In the genomic region with DNA sequence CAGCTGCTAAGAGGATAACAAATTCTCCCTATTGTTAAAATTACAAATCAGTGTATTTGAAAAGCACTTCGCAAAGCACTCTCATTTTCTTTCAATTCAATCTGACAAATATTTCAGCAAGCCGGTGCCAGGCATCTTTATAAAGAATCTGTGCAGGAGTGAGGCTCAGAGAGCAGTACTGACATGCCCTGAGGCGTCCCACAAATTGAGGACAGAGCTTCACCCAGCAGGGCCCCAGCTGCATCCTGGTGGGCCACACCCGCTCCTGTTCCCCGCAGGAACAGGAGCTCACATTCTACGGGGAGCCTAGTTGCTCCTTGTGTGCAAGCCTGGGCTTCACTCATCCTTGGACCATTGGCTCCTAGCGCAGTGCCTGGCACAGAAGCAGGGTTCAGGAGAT, we compare ENCODE assay signal across 27 cellular contexts.
"Had no signal": no experiment of that assay in that cellular context is flagged by ENCODE, and none has a peak within 500 bp of the region (broad histone marks: within the 10 kb centered on the region; RNA-seq: fewer than 3 reads in every experiment).

No MANE protein-coding gene starts in this region.

- H3K4me3 ChIP-seq: adrenal gland, ascending aorta, esophagus muscularis mucosa, neural progenitor cell, psoas muscle, upper lobe of right lung had no signal

- H3K9ac ChIP-seq: neural progenitor cell had no signal

- H3K36me3 Mint-ChIP-seq: activated CD8-positive, alpha-beta memory T cell treated with anti-CD3 and anti-CD28 coated beads, Interleukin-2, amount 10 ng/mL, durations not matched to agents 7 days and 5 days; mesothelial cell of epicardium; neural progenitor cell had no signal

- H3K27ac ChIP-seq: adrenal gland, ascending aorta, brain microvascular endothelial cell, esophagus muscularis mucosa, neural progenitor cell, psoas muscle, upper lobe of right lung had no signal

- H3K4me3 Mint-ChIP-seq: activated CD4-positive, alpha-beta T cell treated with anti-CD3 and anti-CD28 coated beads, Interleukin-2, amount 10 ng/mL, durations not matched to agents 7 days and 5 days; activated CD8-positive, alpha-beta memory T cell treated with anti-CD3 and anti-CD28 coated beads, Interleukin-2, amount 10 ng/mL, durations not matched to agents 7 days and 5 days; activated CD8-positive, alpha-beta T cell treated with anti-CD3 and anti-CD28 coated beads for 36 hours; effector memory CD8-positive, alpha-beta T cell; mesothelial cell of epicardium; naive thymus-derived CD8-positive, alpha-beta T cell; neural progenitor cell; T-helper 17 cell had no signal

- H3K9me3 Mint-ChIP-seq: activated CD8-positive, alpha-beta T cell treated with anti-CD3 and anti-CD28 coated beads for 36 hours; activated naive CD4-positive, alpha-beta T cell treated with anti-CD3 and anti-CD28 coated beads, Interleukin-2, amount 50 U/mL, for 72 hours; effector memory CD8-positive, alpha-beta T cell; mesothelial cell of epicardium; neural progenitor cell had no signal

- H3K9me3 ChIP-seq: adrenal gland, ascending aorta, esophagus muscularis mucosa, psoas muscle, upper lobe of right lung had no signal

- H3K36me3 ChIP-seq: adrenal gland, ascending aorta, brain microvascular endothelial cell, esophagus muscularis mucosa, neural progenitor cell, upper lobe of right lung had no signal

- H3K4me2 ChIP-seq: neural progenitor cell had no signal

- ATAC-seq: activated CD4-positive, CD25-positive, alpha-beta regulatory T cell treated with anti-CD3 and anti-CD28 coated beads, Interleukin-2, amount 50 U/mL, for 24 hours; activated CD8-positive, alpha-beta memory T cell treated with anti-CD3 and anti-CD28 coated beads, Interleukin-2, amount 10 ng/mL, durations not matched to agents 7 days and 5 days; activated CD8-positive, alpha-beta T cell treated with anti-CD3 and anti-CD28 coated beads for 36 hours; activated naive CD4-positive, alpha-beta T cell treated with anti-CD3 and anti-CD28 coated beads, Interleukin-2, amount 50 U/mL, for 72 hours; effector memory CD8-positive, alpha-beta T cell; left ventricle myocardium superior; naive thymus-derived CD8-positive, alpha-beta T cell; psoas muscle; right cardiac atrium; stimulated activated naive CD8-positive, alpha-beta T cell treated with anti-CD3 and anti-CD28 coated beads, Interleukin-15, Interleukin-2, amounts not matched to agents 100 U/mL and 50 U/mL, for 24 hours; T-helper 17 cell; upper lobe of right lung had no signal

- H3K27ac Mint-ChIP-seq: activated CD4-positive, alpha-beta T cell treated with anti-CD3 and anti-CD28 coated beads, Interleukin-2, amount 10 ng/mL, durations not matched to agents 7 days and 5 days; activated CD8-positive, alpha-beta memory T cell treated with anti-CD3 and anti-CD28 coated beads, Interleukin-2, amount 10 ng/mL, durations not matched to agents 7 days and 5 days; activated CD8-positive, alpha-beta T cell treated with anti-CD3 and anti-CD28 coated beads for 36 hours; activated naive CD4-positive, alpha-beta T cell treated with anti-CD3 and anti-CD28 coated beads, Interleukin-2, amount 50 U/mL, for 72 hours; effector memory CD8-positive, alpha-beta T cell; mesothelial cell of epicardium; neural progenitor cell; T-helper 17 cell had no signal

- H3K27me3 ChIP-seq: ascending aorta, neural progenitor cell had no signal

- H2AFZ ChIP-seq: neural progenitor cell had no signal

- DNase-seq: activated CD4-positive, alpha-beta T cell treated with anti-CD3 and anti-CD28 coated beads, Interleukin-2, amount 10 ng/mL, durations not matched to agents 7 days and 5 days; activated CD8-positive, alpha-beta memory T cell treated with anti-CD3 and anti-CD28 coated beads, Interleukin-2, amount 10 ng/mL, durations not matched to agents 7 days and 5 days; activated CD8-positive, alpha-beta T cell treated with anti-CD3 and anti-CD28 coated beads for 36 hours; activated gamma-delta T cell treated with Interleukin-2 at 50 U/mL for 16 hours; activated T-cell treated with anti-CD3 and anti-CD28 coated beads for 4 hours; brain microvascular endothelial cell; central memory CD4-positive, alpha-beta T cell; dermis blood vessel endothelial cell; effector memory CD8-positive, alpha-beta T cell; hippocampal formation; left ventricle myocardium superior; mammary epithelial cell; naive thymus-derived CD8-positive, alpha-beta T cell; psoas muscle; right cardiac atrium; stimulated activated CD4-positive, alpha-beta T cell treated with anti-CD3 and anti-CD28 coated beads, Interleukin-12 subunit alpha, Interleukin-12 subunit beta, amount 100 ng/mL, for 4 hours; stimulated activated CD4-positive, alpha-beta T cell treated with anti-CD3 and anti-CD28 coated beads, Interleukin-4, amount 100 ng/mL, for 4 hours; stimulated activated naive CD8-positive, alpha-beta T cell treated with anti-CD3 and anti-CD28 coated beads, Interleukin-15, Interleukin-2, amounts not matched to agents 100 U/mL and 50 U/mL, for 24 hours; T-helper 17 cell; upper lobe of right lung had no signal

- H3K4me1 Mint-ChIP-seq: activated CD4-positive, alpha-beta T cell treated with anti-CD3 and anti-CD28 coated beads, Interleukin-2, amount 10 ng/mL, durations not matched to agents 7 days and 5 days; activated CD8-positive, alpha-beta memory T cell treated with anti-CD3 and anti-CD28 coated beads, Interleukin-2, amount 10 ng/mL, durations not matched to agents 7 days and 5 days; T-helper 17 cell had no signal

- H3K4me1 ChIP-seq: ascending aorta, psoas muscle, upper lobe of right lung had no signal
